Comparison of ENCODE assay signal across 14 cellular contexts in the genomic region with DNA sequence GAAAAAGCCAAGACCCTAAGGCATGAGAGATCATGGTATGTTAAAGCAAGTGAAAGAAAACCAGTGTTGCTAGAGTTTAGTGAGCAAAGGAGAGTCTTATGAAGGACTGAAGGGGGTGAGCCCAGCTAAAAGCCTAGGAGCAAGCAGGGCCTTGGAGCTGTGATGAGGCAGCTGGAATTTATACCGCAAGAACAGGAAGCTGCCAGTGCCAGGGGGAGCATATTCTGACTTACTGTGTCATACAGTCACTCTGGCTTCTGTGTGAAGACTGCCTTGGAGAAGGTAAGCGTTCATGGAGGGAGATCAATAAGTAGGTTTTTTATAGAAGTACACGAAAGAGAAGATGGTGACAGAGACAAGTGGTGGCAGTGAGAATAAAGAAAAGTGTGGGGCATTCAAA.
DNase-seq lines count a peak whose midpoint lies in the region; ATAC-seq and TF ChIP-seq lines count a peak whose summit lies in the region.
"Had no signal": no experiment of that assay in that cellular context is flagged by ENCODE, and none has a peak within 500 bp of the region (broad histone marks: within the 10 kb centered on the region; RNA-seq: fewer than 3 reads in every experiment).

No MANE protein-coding gene starts in this region.

- H3K27me3 Mint-ChIP-seq in activated CD8-positive, alpha-beta T cell treated with anti-CD3 and anti-CD28 coated beads, Interleukin-2, amount 10 ng/mL, durations not matched to agents 7 days and 5 days (ENCODE audit: low read depth), result no peaks in the 10 kb centered on the region
- H3K27me3 Mint-ChIP-seq: naive B cell had no signal

- no peaks in the 10 kb centered on the region for H3K36me3 ChIP-seq in gastrocnemius medialis
- H3K36me3 ChIP-seq: adrenal gland, upper lobe of right lung had no signal

- H3K36me3 Mint-ChIP-seq in activated CD8-positive, alpha-beta T cell treated with anti-CD3 and anti-CD28 coated beads, Interleukin-2, amount 10 ng/mL, durations not matched to agents 7 days and 5 days (ENCODE audit: low read depth), result no peaks in the 10 kb centered on the region

- no peaks in the 10 kb centered on the region for H3K4me1 ChIP-seq in gastrocnemius medialis
- H3K4me1 ChIP-seq: adrenal gland, upper lobe of right lung had no signal

- H3K27ac ChIP-seq in gastrocnemius medialis, result no peak overlapping the region
- H3K27ac ChIP-seq: adrenal gland, upper lobe of right lung had no signal

- no peaks in the 10 kb centered on the region for H3K9me3 ChIP-seq in gastrocnemius medialis
- H3K9me3 ChIP-seq: adrenal gland, upper lobe of right lung had no signal

- no peak overlapping the region for H3K4me3 ChIP-seq in AG04449 (ENCODE audit: low read depth, low read length)
- no peak overlapping the region for H3K4me3 ChIP-seq in astrocyte of the spinal cord (ENCODE audit: low read depth, low read length)
- H3K4me3 ChIP-seq in gastrocnemius medialis, result no peak overlapping the region
- H3K4me3 ChIP-seq: adrenal gland, upper lobe of right lung had no signal

- no peak for TF ChIP-seq CTCF in AG04449 (IDR thresholded peaks at IDR 0.05; ENCODE audit: insufficient read depth, low read length, missing control alignments)
- no peak for TF ChIP-seq CTCF in astrocyte of the spinal cord (IDR thresholded peaks at IDR 0.05; ENCODE audit: low read depth, low read length)
- TF ChIP-seq CTCF in gastrocnemius medialis (IDR thresholded peaks at IDR 0.05 in 4 of 5, conservative IDR thresholded peaks at IDR 0.05 in 1 of 5), result no peak

- no peaks in the 10 kb centered on the region for H3K9me3 Mint-ChIP-seq in activated CD8-positive, alpha-beta T cell treated with anti-CD3 and anti-CD28 coated beads, Interleukin-2, amount 10 ng/mL, durations not matched to agents 7 days and 5 days (ENCODE audit: insufficient read depth)

- H3K4me3 Mint-ChIP-seq in activated CD8-positive, alpha-beta T cell treated with anti-CD3 and anti-CD28 coated beads, Interleukin-2, amount 10 ng/mL, durations not matched to agents 7 days and 5 days, result no peak overlapping the region

- POLR2A ChIA-PET in AG04449 (lab: Yijun Ruan, JAX), result no interaction called here
- POLR2A ChIA-PET in activated CD8-positive, alpha-beta T cell treated with anti-CD3 and anti-CD28 coated beads, Interleukin-2, amount 10 ng/mL, durations not matched to agents 7 days and 5 days (lab: Charles Lee), result no interaction called here

- ATAC-seq in gastrocnemius medialis (no peak), HG02610 (IDR thresholded peaks at IDR 0.05; ENCODE audit: unreplicated experiment) (no peak)
- ATAC-seq in activated CD8-positive, alpha-beta T cell treated with anti-CD3 and anti-CD28 coated beads, Interleukin-2, amount 10 ng/mL, durations not matched to agents 7 days and 5 days, result no peak
- ATAC-seq: upper lobe of right lung had no signal

- H3K27me3 ChIP-seq in gastrocnemius medialis, result no peaks in the 10 kb centered on the region
- H3K27me3 ChIP-seq: adrenal gland, upper lobe of right lung had no signal

- intact Hi-C loops in gastrocnemius medialis (cut with DNase I; ENCODE audit: low total_unique reads), result no loop called here

- no peak overlapping the region for H3K27ac Mint-ChIP-seq in activated CD8-positive, alpha-beta T cell treated with anti-CD3 and anti-CD28 coated beads, Interleukin-2, amount 10 ng/mL, durations not matched to agents 7 days and 5 days

- peak; percentile 58 for DNase-seq in AG04449 (ENCODE audit: low read depth, low spot score)
- peak; percentile 81 for DNase-seq in HS-27A (ENCODE audit: low read depth)
- peak; percentile 82 for DNase-seq in astrocyte of the spinal cord (ENCODE audit: low read depth, low spot score)
- DNase-seq in islet precursor cell, result peak; percentile 62
- DNase-seq in gastrocnemius medialis, result no peak
- no peak for DNase-seq in activated CD8-positive, alpha-beta T cell treated with anti-CD3 and anti-CD28 coated beads, Interleukin-2, amount 10 ng/mL, durations not matched to agents 7 days and 5 days
- DNase-seq in activated naive CD4-positive, alpha-beta T cell treated with Interleukin-2 at 50 U/mL for 16 hours, result no peak
- DNase-seq: adrenal gland; effector memory CD4-positive, alpha-beta T cell; naive B cell; NCI-H2029 treated with DMSO at 0.1 percent for 48 hours; small intestine; upper lobe of right lung had no signal

- TF ChIP-seq POLR2A in gastrocnemius medialis (IDR thresholded peaks at IDR 0.05), result no peak

- peaks cover 10% of the 10 kb centered on the region for H3K4me1 Mint-ChIP-seq in activated CD8-positive, alpha-beta T cell treated with anti-CD3 and anti-CD28 coated beads, Interleukin-2, amount 10 ng/mL, durations not matched to agents 7 days and 5 days (ENCODE audit: low read depth)

- in situ Hi-C loops in astrocyte of the spinal cord (cut with HindIII; ENCODE audit: low sequenced_read_pairs), result no loop called here
- in situ Hi-C loops in gastrocnemius medialis (cut with MboI; ENCODE audit: low sequenced_read_pairs in 4 of 4), result no loop called here

- CTCF ChIA-PET in AG04449 (lab: Yijun Ruan, JAX), result no interaction called here
- CTCF ChIA-PET in activated CD8-positive, alpha-beta T cell treated with anti-CD3 and anti-CD28 coated beads, Interleukin-2, amount 10 ng/mL, durations not matched to agents 7 days and 5 days (lab: Charles Lee), result no interaction called here

Comparison
In these comparisons a context has a peak if more than half of its experiments do, and no peak if none do; other contexts are left out.
1. DNase-seq: peak in AG04449 (single experiment), HS-27A (single experiment), astrocyte of the spinal cord (single experiment) and islet precursor cell (single experiment); none in gastrocnemius medialis (0 of 2), activated CD8-positive, alpha-beta T cell treated with anti-CD3 and anti-CD28 coated beads, Interleukin-2, amount 10 ng/mL, durations not matched to agents 7 days and 5 days (single experiment) and activated naive CD4-positive, alpha-beta T cell treated with Interleukin-2 at 50 U/mL for 16 hours (single experiment).